27 cellular contexts compared by ENCODE assay signal in the genomic region with DNA sequence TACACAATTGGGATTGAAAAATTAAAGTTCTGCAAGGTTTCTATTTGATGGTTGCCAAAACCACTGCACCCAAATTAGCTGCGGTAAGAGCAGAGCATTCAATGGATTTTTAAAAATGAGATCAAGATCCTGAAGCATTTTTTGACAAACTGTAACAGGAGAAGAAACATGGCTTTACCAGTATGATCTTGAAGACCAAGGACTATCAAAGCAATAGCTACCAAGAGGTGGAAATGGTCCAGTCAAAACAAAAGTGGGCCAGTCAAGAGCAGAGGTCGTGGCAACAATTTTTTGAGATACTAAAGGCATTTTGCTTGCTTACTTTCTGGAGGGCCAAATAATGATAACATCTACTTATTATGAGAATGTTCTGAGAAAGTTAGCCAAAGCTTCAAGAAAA.
"Had no signal": no experiment of that assay in that cellular context is flagged by ENCODE, and none has a peak within 500 bp of the region (broad histone marks: within the 10 kb centered on the region; RNA-seq: fewer than 3 reads in every experiment).

No MANE protein-coding gene starts in this region.

- H3K9me3 ChIP-seq: esophagus muscularis mucosa, left lung, prostate gland, spleen, upper lobe of left lung had no signal

- DNase-seq: activated CD4-positive, alpha-beta T cell treated with anti-CD3 and anti-CD28 coated beads, Interleukin-2, amount 10 ng/mL, durations not matched to agents 7 days and 5 days; activated CD8-positive, alpha-beta memory T cell treated with anti-CD3 and anti-CD28 coated beads, Interleukin-2, amount 10 ng/mL, durations not matched to agents 7 days and 5 days; activated CD8-positive, alpha-beta T cell treated with anti-CD3 and anti-CD28 coated beads for 36 hours; activated gamma-delta T cell treated with Interleukin-2 at 50 U/mL for 16 hours; activated naive CD8-positive, alpha-beta T cell treated with anti-CD3 and anti-CD28 coated beads for 36 hours; activated T-cell treated with anti-CD3 and anti-CD28 coated beads for 4 hours; amniotic stem cell; caudate nucleus; dorsolateral prefrontal cortex; effector memory CD8-positive, alpha-beta T cell; immature natural killer cell; kidney glomerular epithelial cell; left lung; natural killer cell; spleen; stimulated activated CD4-positive, alpha-beta T cell treated with anti-CD3 and anti-CD28 coated beads, Interleukin-4, amount 100 ng/mL, for 24 hours; stimulated activated naive CD4-positive, alpha-beta T cell treated with Interleukin-2 at 50 U/mL for 16 hours; upper lobe of left lung had no signal

- FAIRE-seq: colon had no signal

- H3K4me3 ChIP-seq: dorsolateral prefrontal cortex, esophagus muscularis mucosa, left lung, lung, prostate gland, SK-N-MC, spleen, upper lobe of left lung had no signal

- H3K27me3 ChIP-seq: esophagus muscularis mucosa, foreskin keratinocyte, left lung, upper lobe of left lung had no signal

- H3K4me1 Mint-ChIP-seq: activated CD4-positive, alpha-beta T cell treated with anti-CD3 and anti-CD28 coated beads, Interleukin-2, amount 10 ng/mL, durations not matched to agents 7 days and 5 days; activated CD8-positive, alpha-beta memory T cell treated with anti-CD3 and anti-CD28 coated beads, Interleukin-2, amount 10 ng/mL, durations not matched to agents 7 days and 5 days; activated naive CD8-positive, alpha-beta T cell treated with anti-CD3 and anti-CD28 coated beads for 36 hours; immature natural killer cell; natural killer cell had no signal

- H3K4me1 ChIP-seq: esophagus muscularis mucosa, left lung, prostate gland, spleen had no signal

- ATAC-seq: activated CD4-positive, CD25-positive, alpha-beta regulatory T cell treated with anti-CD3 and anti-CD28 coated beads, Interleukin-2, amount 50 U/mL, for 24 hours; activated CD8-positive, alpha-beta memory T cell treated with anti-CD3 and anti-CD28 coated beads, Interleukin-2, amount 10 ng/mL, durations not matched to agents 7 days and 5 days; activated CD8-positive, alpha-beta T cell treated with anti-CD3 and anti-CD28 coated beads for 36 hours; effector memory CD8-positive, alpha-beta T cell; foreskin keratinocyte; left lung; natural killer cell had no signal

- H3K36me3 Mint-ChIP-seq: activated CD8-positive, alpha-beta memory T cell treated with anti-CD3 and anti-CD28 coated beads, Interleukin-2, amount 10 ng/mL, durations not matched to agents 7 days and 5 days; activated naive CD8-positive, alpha-beta T cell treated with anti-CD3 and anti-CD28 coated beads for 36 hours; brain; immature natural killer cell; natural killer cell had no signal

- H3K36me3 ChIP-seq: esophagus muscularis mucosa, left lung, prostate gland, spleen, upper lobe of left lung had no signal

- H3K9me3 Mint-ChIP-seq: activated CD4-positive, alpha-beta T cell treated with anti-CD3 and anti-CD28 coated beads, Interleukin-2, amount 10 ng/mL, durations not matched to agents 7 days and 5 days; activated CD8-positive, alpha-beta T cell treated with anti-CD3 and anti-CD28 coated beads for 36 hours; activated naive CD8-positive, alpha-beta T cell treated with anti-CD3 and anti-CD28 coated beads for 36 hours; effector memory CD8-positive, alpha-beta T cell; natural killer cell had no signal

- H3K4me3 Mint-ChIP-seq: activated CD4-positive, alpha-beta T cell treated with anti-CD3 and anti-CD28 coated beads, Interleukin-2, amount 10 ng/mL, durations not matched to agents 7 days and 5 days; activated CD8-positive, alpha-beta memory T cell treated with anti-CD3 and anti-CD28 coated beads, Interleukin-2, amount 10 ng/mL, durations not matched to agents 7 days and 5 days; activated CD8-positive, alpha-beta T cell treated with anti-CD3 and anti-CD28 coated beads for 36 hours; activated naive CD8-positive, alpha-beta T cell treated with anti-CD3 and anti-CD28 coated beads for 36 hours; brain; effector memory CD8-positive, alpha-beta T cell; immature natural killer cell; natural killer cell had no signal

- H3K27ac ChIP-seq: dorsolateral prefrontal cortex, esophagus muscularis mucosa, foreskin keratinocyte, left lung, prostate gland, SK-N-MC, spleen, upper lobe of left lung, VCaP had no signal

- H3K27ac Mint-ChIP-seq: activated CD4-positive, alpha-beta T cell treated with anti-CD3 and anti-CD28 coated beads, Interleukin-2, amount 10 ng/mL, durations not matched to agents 7 days and 5 days; activated CD8-positive, alpha-beta memory T cell treated with anti-CD3 and anti-CD28 coated beads, Interleukin-2, amount 10 ng/mL, durations not matched to agents 7 days and 5 days; activated CD8-positive, alpha-beta T cell treated with anti-CD3 and anti-CD28 coated beads for 36 hours; activated naive CD8-positive, alpha-beta T cell treated with anti-CD3 and anti-CD28 coated beads for 36 hours; brain; effector memory CD8-positive, alpha-beta T cell; immature natural killer cell; natural killer cell had no signal
